In genomic region chr9:112379177-112380101, GRCh38 we compare ENCODE assay signal across 8 cellular contexts. TPM values are rescaled to one million over a fixed set of nuclear protein-coding genes. Genes with fewer than 3 reads are reported as not detected.
DNase-seq lines count a peak whose midpoint lies in the region; ATAC-seq and TF ChIP-seq lines count a peak whose summit lies in the region.

No MANE protein-coding gene starts in this region.

- H4K20me1 ChIP-seq in OCI-LY1 (ENCODE audit: insufficient read depth, low read length) = no peaks in the 10 kb centered on the region

- peak; percentile 81 for ATAC-seq in GM21526 (IDR thresholded peaks at IDR 0.05; ENCODE audit: low FRiP score, unreplicated experiment)

- no peaks in the 10 kb centered on the region for H3K27me3 ChIP-seq in OCI-LY1 (ENCODE audit: insufficient read depth, low read length)
- no peaks in the 10 kb centered on the region for H3K27me3 ChIP-seq in mononuclear cell (ENCODE audit: insufficient read depth, low read length)

- H3K4me2 ChIP-seq in OCI-LY1 (ENCODE audit: low read length) = peak overlapping the region; percentile 84

- peak; percentile 98 for DNase-seq in DMS 273 (lab: John Stamatoyannopoulos, UW; ENCODE audit: unreplicated experiment)
- DNase-seq in HuH-7 (ENCODE audit: low spot score) = peak; percentile 92
- peak; percentile 98 for DNase-seq in activated T-cell treated with anti-CD3 and anti-CD28 coated beads for 24 hours (ENCODE audit: low read depth)
- DNase-seq in epithelial cell of esophagus (ENCODE audit: low read depth) = peak; percentile 99
- peak; percentile 99 for DNase-seq in stimulated activated CD8-positive, alpha-beta memory T cell treated with anti-CD3 and anti-CD28 coated beads, Interleukin-2, amount 100 ng/mL, for 48 hours (ENCODE audit: low read depth in 2 of 2)

- no peaks in the 10 kb centered on the region for H3F3A ChIP-seq in OCI-LY1 (ENCODE audit: insufficient read depth, low read length)

- peaks cover 4% of the 10 kb centered on the region; the same call in 1 of the 2 replicates for H3K79me2 ChIP-seq in OCI-LY1 (ENCODE audit: insufficient read depth, low read length)

- H3K27ac ChIP-seq in OCI-LY1 (ENCODE audit: low read depth, low read length, poor library complexity, severe bottlenecking) = peak overlapping the region; percentile 63

- no peaks in the 10 kb centered on the region for H3K36me3 ChIP-seq in OCI-LY1 (ENCODE audit: insufficient read depth, low read length)

- H3K9ac ChIP-seq in OCI-LY1 (ENCODE audit: low read length) = peak overlapping the region; percentile 81

- no peaks in the 10 kb centered on the region for H3K9me2 ChIP-seq in OCI-LY1 (ENCODE audit: low read depth, low read length)

- H3K4me1 ChIP-seq in OCI-LY1 (ENCODE audit: insufficient read depth, low read length, severe bottlenecking) (peaks cover 61% of the 10 kb centered on the region), mononuclear cell (ENCODE audit: insufficient read depth, low read length) (peaks cover 49% of the 10 kb centered on the region)

- H3K9me3 ChIP-seq in OCI-LY1 (ENCODE audit: low read length) = no peaks in the 10 kb centered on the region
- H3K9me3 ChIP-seq in mononuclear cell (ENCODE audit: low read depth, low read length) = no peaks in the 10 kb centered on the region

- H2AFZ ChIP-seq in OCI-LY1 (ENCODE audit: low read length) = 0 out of 2 replicates have a peak overlapping the region, but pooled peaks have one; percentile 4

- peak overlapping the region; percentile 85 for H3K4me3 ChIP-seq in OCI-LY1 (ENCODE audit: low read depth, low read length, poor library complexity, severe bottlenecking)
- peak overlapping the region; percentile 78 for H3K4me3 ChIP-seq in epithelial cell of esophagus (ENCODE audit: low read length)
- peak overlapping the region; percentile 95 for H3K4me3 ChIP-seq in mononuclear cell (ENCODE audit: low read length)

- no peak for TF ChIP-seq CTCF in OCI-LY1 (IDR thresholded peaks at IDR 0.05; ENCODE audit: low read length)
- peak; percentile 14 for TF ChIP-seq CTCF in epithelial cell of esophagus (IDR thresholded peaks at IDR 0.05; ENCODE audit: insufficient read depth, low read depth, low read length, missing control alignments)

RNA-seq across cellular contexts. Expression of gene HSDL2, which starts 0.5 kb away (rescaled TPM):
- total RNA-seq in mononuclear cell = 11.8 TPM

RNA-seq across cellular contexts. Expression of gene PTBP3, which starts 46.0 kb away (rescaled TPM):
- total RNA-seq in mononuclear cell = 89.3 TPM

Comparison
In these comparisons a context has a peak if more than half of its experiments do, and no peak if none do; other contexts are left out.
1. Peak in every context shown above with its lines: DNase-seq, ATAC-seq, H3K4me3 ChIP-seq and H3K27ac ChIP-seq.